ENCODE assay signal across 18 cellular contexts in genomic region chr7:16951483-16952080, GRCh38.
A peak's percentile ranks its signal among the peaks of the same experiment; 100 is the strongest.
DNase-seq lines count a peak whose midpoint lies in the region; ATAC-seq and TF ChIP-seq lines count a peak whose summit lies in the region.
"Had no signal": no experiment of that assay in that cellular context is flagged by ENCODE, and none has a peak within 500 bp of the region (broad histone marks: within the 10 kb centered on the region; RNA-seq: fewer than 3 reads in every experiment).

No MANE protein-coding gene starts in this region.

- H3K27me3 ChIP-seq in GM23338 (ENCODE audit: insufficient read depth): no peaks in the 10 kb centered on the region
- H3K27me3 ChIP-seq: ovary had no signal

- no peaks in the 10 kb centered on the region; the same call in none of the 2 replicates for H3K36me3 ChIP-seq in GM23338 (ENCODE audit: insufficient read depth)
- H3K36me3 ChIP-seq: ovary had no signal

- TF ChIP-seq CTCF in GM23338 (conservative IDR thresholded peaks at IDR 0.05; ENCODE audit: low read depth in 2 of 2): no peak

- no peaks in the 10 kb centered on the region for H4K20me1 ChIP-seq in GM23338 (replicated peaks; ENCODE audit: insufficient read depth)

- no peak overlapping the region; the same call in 1 of the 2 replicates for H3K27ac Mint-ChIP-seq in GM23338
- H3K27ac Mint-ChIP-seq: activated T-helper 2 cell treated with anti-CD3 and anti-CD28 coated beads, Interferon-gamma antibody, Interleukin-2, Interleukin-4, amounts not matched to agents 10 μg/mL and 5 μg/mL and 100 μg/mL, durations not matched to agents 14 hours and 24 hours and 36 hours; CD4-positive, CD25-positive, alpha-beta regulatory T cell had no signal

- no peak overlapping the region for H3K4me3 Mint-ChIP-seq in GM23338
- H3K4me3 Mint-ChIP-seq: CD4-positive, CD25-positive, alpha-beta regulatory T cell had no signal

- no peak overlapping the region for H3K4me2 ChIP-seq in GM23338

- H3K4me3 ChIP-seq in GM23338: no peak overlapping the region
- H3K4me3 ChIP-seq: ovary had no signal

- peaks cover 25% of the 10 kb centered on the region for H3K36me3 Mint-ChIP-seq in GM23338 (ENCODE audit: low read depth)
- H3K36me3 Mint-ChIP-seq: CD4-positive, CD25-positive, alpha-beta regulatory T cell had no signal

- H3K9me3 Mint-ChIP-seq in GM23338: peaks cover 26% of the 10 kb centered on the region

- H3K27ac ChIP-seq in GM23338 (ENCODE audit: low read depth): no peak overlapping the region
- H3K27ac ChIP-seq: ovary had no signal

- no peaks in the 10 kb centered on the region for H3K9me2 ChIP-seq in GM23338 (ENCODE audit: insufficient read depth)

- peaks cover 2% of the 10 kb centered on the region for H3K27me3 Mint-ChIP-seq in GM23338 (ENCODE audit: insufficient read depth, low read depth, poor library complexity)

- in situ Hi-C loops in SK-MEL-5 (cut with HindIII; ENCODE audit: low pct_unique_long_range_greater_than_20kb, low sequenced_read_pairs): no loop called here

- no peaks in the 10 kb centered on the region for H3K4me1 ChIP-seq in GM23338 (ENCODE audit: insufficient read depth)

- H3K79me2 ChIP-seq in GM23338 (replicated peaks; ENCODE audit: insufficient read depth): no peaks in the 10 kb centered on the region

- H3K4me1 Mint-ChIP-seq in GM23338: no peaks in the 10 kb centered on the region
- H3K4me1 Mint-ChIP-seq: CD4-positive, CD25-positive, alpha-beta regulatory T cell had no signal

- intact Hi-C loops in sciatic nerve (cut with DNase I): no loop called here

- H3F3A ChIP-seq in GM23338 (replicated peaks; ENCODE audit: low read depth): no peaks in the 10 kb centered on the region

- DNase-seq in GM23338 (ENCODE audit: low spot score) (no peak), SK-MEL-5 (ENCODE audit: low read depth, low spot score) (peak; percentile 94), foreskin melanocyte (peak; percentile 94), sciatic nerve (ENCODE audit: low spot score) (no peak), KG1 (lab: John Stamatoyannopoulos, UW) (no peak), NCI-H524 treated with DMSO at 0.1 percent for 48 hours (lab: John Stamatoyannopoulos, UW) (no peak)
- DNase-seq: activated CD4-positive, alpha-beta T cell treated with anti-CD3 and anti-CD28 coated beads, Interleukin-2, amount 50 U/mL, for 48 hours; anterior cingulate cortex; CD4-positive, CD25-positive, alpha-beta regulatory T cell; DND-41; H7; NCI-H1417; NCI-H226; ovary; stimulated activated CD4-positive, alpha-beta T cell treated with anti-CD3 and anti-CD28 coated beads, Interleukin-15, amount 100 ng/mL, for 24 hours had no signal

- ATAC-seq in GM23338 (no peak), sciatic nerve (peak; percentile 78), GM19395 (IDR thresholded peaks at IDR 0.05; ENCODE audit: unreplicated experiment) (no peak), HG03439 (IDR thresholded peaks at IDR 0.05; ENCODE audit: unreplicated experiment) (no peak)

- H2AFZ ChIP-seq in GM23338: 0 out of 2 replicates have a peak overlapping the region, but pooled peaks have one; percentile 9

TF ChIP-seq in GM23338, 12 proteins besides CTCF, POLR2A, EP300 and RAD21 (continues in another document):
- TF ChIP-seq, protein P1, sequence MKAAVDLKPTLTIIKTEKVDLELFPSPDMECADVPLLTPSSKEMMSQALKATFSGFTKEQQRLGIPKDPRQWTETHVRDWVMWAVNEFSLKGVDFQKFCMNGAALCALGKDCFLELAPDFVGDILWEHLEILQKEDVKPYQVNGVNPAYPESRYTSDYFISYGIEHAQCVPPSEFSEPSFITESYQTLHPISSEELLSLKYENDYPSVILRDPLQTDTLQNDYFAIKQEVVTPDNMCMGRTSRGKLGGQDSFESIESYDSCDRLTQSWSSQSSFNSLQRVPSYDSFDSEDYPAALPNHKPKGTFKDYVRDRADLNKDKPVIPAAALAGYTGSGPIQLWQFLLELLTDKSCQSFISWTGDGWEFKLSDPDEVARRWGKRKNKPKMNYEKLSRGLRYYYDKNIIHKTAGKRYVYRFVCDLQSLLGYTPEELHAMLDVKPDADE (IDR thresholded peaks at IDR 0.05): no peak
- TF ChIP-seq CREB1 (CRISPR knock-in tag; IDR thresholded peaks at IDR 0.05; ENCODE audit: low read depth) (no peak), ZNF114 (CRISPR knock-in tag; IDR thresholded peaks at IDR 0.05) (no peak), JUNB (IDR thresholded peaks at IDR 0.05; ENCODE audit: unreplicated experiment) (no peak), REST (IDR thresholded peaks at IDR 0.05; ENCODE audit: unreplicated experiment) (no peak), POLR2AphosphoS5 (IDR thresholded peaks at IDR 0.05; ENCODE audit: low read depth) (no peak), ZNF331 (CRISPR knock-in tag; IDR thresholded peaks at IDR 0.05; ENCODE audit: low read depth) (no peak), EZH2phosphoT487 (IDR thresholded peaks at IDR 0.05; ENCODE audit: unreplicated experiment) (no peak), NANOG (IDR thresholded peaks at IDR 0.05; ENCODE audit: borderline replicate concordance) (no peak)

Comparison
In these comparisons a context has a peak if more than half of its experiments do, and no peak if none do; other contexts are left out.
1. DNase-seq: peak in SK-MEL-5 (single experiment) and foreskin melanocyte (single experiment); none in GM23338 (single experiment), sciatic nerve (single experiment), KG1 (single experiment) and NCI-H524 treated with DMSO at 0.1 percent for 48 hours (single experiment).